Comparison of ENCODE assay signal across 1 cellular context in the genomic region with DNA sequence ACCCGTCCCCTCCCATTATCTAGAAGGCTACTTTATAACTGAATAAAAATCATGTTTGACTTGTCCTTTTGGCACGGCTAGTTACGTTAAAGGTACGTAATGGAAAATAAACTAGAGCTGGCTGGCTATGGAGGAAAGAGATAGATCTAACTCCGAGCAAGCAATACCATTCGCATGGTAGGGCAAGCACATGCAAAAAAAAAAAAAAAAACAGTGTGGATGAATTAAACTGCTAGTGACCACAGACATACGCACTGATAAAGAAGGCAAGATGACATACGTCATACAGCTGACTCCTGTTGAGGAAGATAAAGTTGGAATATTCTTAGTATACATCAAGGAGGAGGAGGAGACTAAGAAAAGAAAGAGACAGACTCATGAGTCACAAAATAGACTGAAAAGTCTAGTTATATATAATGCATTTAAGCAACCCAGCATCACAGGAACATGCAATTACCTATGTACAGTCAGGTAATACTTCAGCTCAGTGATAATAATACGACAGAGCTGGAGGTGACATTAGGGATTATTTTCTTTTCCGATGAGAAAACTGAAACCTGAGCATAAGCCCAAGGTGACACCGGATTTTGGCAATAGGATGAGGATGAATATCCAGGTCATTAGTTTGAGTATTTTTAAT.
TF ChIP-seq lines count a peak whose summit lies in the region.

No MANE protein-coding gene starts in this region.

TF ChIP-seq in K562, 482 proteins besides CTCF, POLR2A, EP300 and RAD21 (continued from another document and continues in another):
- TF ChIP-seq, protein P1, sequence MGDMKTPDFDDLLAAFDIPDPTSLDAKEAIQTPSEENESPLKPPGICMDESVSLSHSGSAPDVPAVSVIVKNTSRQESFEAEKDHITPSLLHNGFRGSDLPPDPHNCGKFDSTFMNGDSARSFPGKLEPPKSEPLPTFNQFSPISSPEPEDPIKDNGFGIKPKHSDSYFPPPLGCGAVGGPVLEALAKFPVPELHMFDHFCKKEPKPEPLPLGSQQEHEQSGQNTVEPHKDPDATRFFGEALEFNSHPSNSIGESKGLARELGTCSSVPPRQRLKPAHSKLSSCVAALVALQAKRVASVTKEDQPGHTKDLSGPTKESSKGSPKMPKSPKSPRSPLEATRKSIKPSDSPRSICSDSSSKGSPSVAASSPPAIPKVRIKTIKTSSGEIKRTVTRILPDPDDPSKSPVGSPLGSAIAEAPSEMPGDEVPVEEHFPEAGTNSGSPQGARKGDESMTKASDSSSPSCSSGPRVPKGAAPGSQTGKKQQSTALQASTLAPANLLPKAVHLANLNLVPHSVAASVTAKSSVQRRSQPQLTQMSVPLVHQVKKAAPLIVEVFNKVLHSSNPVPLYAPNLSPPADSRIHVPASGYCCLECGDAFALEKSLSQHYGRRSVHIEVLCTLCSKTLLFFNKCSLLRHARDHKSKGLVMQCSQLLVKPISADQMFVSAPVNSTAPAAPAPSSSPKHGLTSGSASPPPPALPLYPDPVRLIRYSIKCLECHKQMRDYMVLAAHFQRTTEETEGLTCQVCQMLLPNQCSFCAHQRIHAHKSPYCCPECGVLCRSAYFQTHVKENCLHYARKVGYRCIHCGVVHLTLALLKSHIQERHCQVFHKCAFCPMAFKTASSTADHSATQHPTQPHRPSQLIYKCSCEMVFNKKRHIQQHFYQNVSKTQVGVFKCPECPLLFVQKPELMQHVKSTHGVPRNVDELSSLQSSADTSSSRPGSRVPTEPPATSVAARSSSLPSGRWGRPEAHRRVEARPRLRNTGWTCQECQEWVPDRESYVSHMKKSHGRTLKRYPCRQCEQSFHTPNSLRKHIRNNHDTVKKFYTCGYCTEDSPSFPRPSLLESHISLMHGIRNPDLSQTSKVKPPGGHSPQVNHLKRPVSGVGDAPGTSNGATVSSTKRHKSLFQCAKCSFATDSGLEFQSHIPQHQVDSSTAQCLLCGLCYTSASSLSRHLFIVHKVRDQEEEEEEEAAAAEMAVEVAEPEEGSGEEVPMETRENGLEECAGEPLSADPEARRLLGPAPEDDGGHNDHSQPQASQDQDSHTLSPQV (IDR thresholded peaks at IDR 0.05): 0 out of 2 replicates have a peak, but pooled peaks have one; percentile 36
- TF ChIP-seq RAD51 (IDR thresholded peaks at IDR 0.05; ENCODE audit: borderline replicate concordance, low read depth) (no peak), ETS2 (tag; IDR thresholded peaks at IDR 0.05; ENCODE audit: borderline replicate concordance, poor library complexity, severe bottlenecking) (no peak), ZNF239 (CRISPR knock-in tag; IDR thresholded peaks at IDR 0.05) (peak; percentile 81), STAG1 (CRISPR knock-in tag; IDR thresholded peaks at IDR 0.05; ENCODE audit: borderline replicate concordance) (no peak), ZBED1 (IDR thresholded peaks at IDR 0.05) (no peak), TAF9B (IDR thresholded peaks at IDR 0.05; ENCODE audit: partially characterized antibody) (peak; percentile 63), GATA2 (CRISPR knock-in tag; IDR thresholded peaks at IDR 0.05) (peak; percentile 78), SMARCA4 (IDR thresholded peaks at IDR 0.05) (peak; percentile 96), FOXM1 (IDR thresholded peaks at IDR 0.05; ENCODE audit: low read depth) (peak; percentile 80), FOXM1 (CRISPR knock-in tag; IDR thresholded peaks at IDR 0.05; ENCODE audit: low read depth) (no peak), ZNF584 (CRISPR knock-in tag; IDR thresholded peaks at IDR 0.05; ENCODE audit: low read depth) (no peak), NBN (IDR thresholded peaks at IDR 0.05; ENCODE audit: low read depth) (peak; percentile 92), ZBTB7A (IDR thresholded peaks at IDR 0.05; ENCODE audit: borderline replicate concordance, control insufficient read depth, low read depth, low read length) (no peak), PTRF (tag; IDR thresholded peaks at IDR 0.05) (no peak), ZNF140 (CRISPR knock-in tag; IDR thresholded peaks at IDR 0.05) (no peak), CXXC5 (CRISPR knock-in tag; IDR thresholded peaks at IDR 0.05) (peak; percentile 69), CBX1 (IDR thresholded peaks at IDR 0.05; ENCODE audit: low read depth) (no peak), CHD4 (IDR thresholded peaks at IDR 0.05; ENCODE audit: insufficient read depth, insufficient replicate concordance, low read depth, low read length, poor library complexity, severe bottlenecking) (no peak), ZNF384 (IDR thresholded peaks at IDR 0.05; ENCODE audit: low read depth, low read length) (peak; percentile 98), ZKSCAN8 (CRISPR knock-in tag; IDR thresholded peaks at IDR 0.05) (no peak), MEF2A (IDR thresholded peaks at IDR 0.05; ENCODE audit: control insufficient read depth, low read depth, low read length) (peak; percentile 28; the same call in 1 of the 2 replicates), SOX6 (IDR thresholded peaks at IDR 0.05) (peak; percentile 78), ZNF175 (CRISPR knock-in tag; IDR thresholded peaks at IDR 0.05; ENCODE audit: low read depth) (0 out of 2 replicates have a peak, but pooled peaks have one; percentile 45), ZNF778 (CRISPR knock-in tag; IDR thresholded peaks at IDR 0.05) (no peak), NFATC3 (IDR thresholded peaks at IDR 0.05) (peak; percentile 86; the same call in 1 of the 2 replicates), ZNF644 (tag; IDR thresholded peaks at IDR 0.05; ENCODE audit: low read depth) (peak; percentile 69; the same call in 1 of the 2 replicates), HDAC1 (IDR thresholded peaks at IDR 0.05) (peak in 1 of 2 experiments; percentile 69; a peak in 2 of 4 replicates)
- TF ChIP-seq, protein P2, sequence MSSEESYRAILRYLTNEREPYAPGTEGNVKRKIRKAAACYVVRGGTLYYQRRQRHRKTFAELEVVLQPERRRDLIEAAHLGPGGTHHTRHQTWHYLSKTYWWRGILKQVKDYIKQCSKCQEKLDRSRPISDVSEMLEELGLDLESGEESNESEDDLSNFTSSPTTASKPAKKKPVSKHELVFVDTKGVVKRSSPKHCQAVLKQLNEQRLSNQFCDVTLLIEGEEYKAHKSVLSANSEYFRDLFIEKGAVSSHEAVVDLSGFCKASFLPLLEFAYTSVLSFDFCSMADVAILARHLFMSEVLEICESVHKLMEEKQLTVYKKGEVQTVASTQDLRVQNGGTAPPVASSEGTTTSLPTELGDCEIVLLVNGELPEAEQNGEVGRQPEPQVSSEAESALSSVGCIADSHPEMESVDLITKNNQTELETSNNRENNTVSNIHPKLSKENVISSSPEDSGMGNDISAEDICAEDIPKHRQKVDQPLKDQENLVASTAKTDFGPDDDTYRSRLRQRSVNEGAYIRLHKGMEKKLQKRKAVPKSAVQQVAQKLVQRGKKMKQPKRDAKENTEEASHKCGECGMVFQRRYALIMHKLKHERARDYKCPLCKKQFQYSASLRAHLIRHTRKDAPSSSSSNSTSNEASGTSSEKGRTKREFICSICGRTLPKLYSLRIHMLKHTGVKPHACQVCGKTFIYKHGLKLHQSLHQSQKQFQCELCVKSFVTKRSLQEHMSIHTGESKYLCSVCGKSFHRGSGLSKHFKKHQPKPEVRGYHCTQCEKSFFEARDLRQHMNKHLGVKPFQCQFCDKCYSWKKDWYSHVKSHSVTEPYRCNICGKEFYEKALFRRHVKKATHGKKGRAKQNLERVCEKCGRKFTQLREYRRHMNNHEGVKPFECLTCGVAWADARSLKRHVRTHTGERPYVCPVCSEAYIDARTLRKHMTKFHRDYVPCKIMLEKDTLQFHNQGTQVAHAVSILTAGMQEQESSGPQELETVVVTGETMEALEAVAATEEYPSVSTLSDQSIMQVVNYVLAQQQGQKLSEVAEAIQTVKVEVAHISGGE (CRISPR knock-in tag; IDR thresholded peaks at IDR 0.05): peak in 1 of 3 experiments; percentile 60; a peak in 1 of 6 replicates
- TF ChIP-seq, protein P3, sequence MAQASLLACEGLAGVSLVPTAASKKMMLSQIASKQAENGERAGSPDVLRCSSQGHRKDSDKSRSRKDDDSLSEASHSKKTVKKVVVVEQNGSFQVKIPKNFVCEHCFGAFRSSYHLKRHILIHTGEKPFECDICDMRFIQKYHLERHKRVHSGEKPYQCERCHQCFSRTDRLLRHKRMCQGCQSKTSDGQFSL (CRISPR knock-in tag; IDR thresholded peaks at IDR 0.05): no peak
- TF ChIP-seq, protein P3 (tag; IDR thresholded peaks at IDR 0.05): no peak
- TF ChIP-seq, protein P4, sequence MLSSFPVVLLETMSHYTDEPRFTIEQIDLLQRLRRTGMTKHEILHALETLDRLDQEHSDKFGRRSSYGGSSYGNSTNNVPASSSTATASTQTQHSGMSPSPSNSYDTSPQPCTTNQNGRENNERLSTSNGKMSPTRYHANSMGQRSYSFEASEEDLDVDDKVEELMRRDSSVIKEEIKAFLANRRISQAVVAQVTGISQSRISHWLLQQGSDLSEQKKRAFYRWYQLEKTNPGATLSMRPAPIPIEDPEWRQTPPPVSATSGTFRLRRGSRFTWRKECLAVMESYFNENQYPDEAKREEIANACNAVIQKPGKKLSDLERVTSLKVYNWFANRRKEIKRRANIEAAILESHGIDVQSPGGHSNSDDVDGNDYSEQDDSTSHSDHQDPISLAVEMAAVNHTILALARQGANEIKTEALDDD (IDR thresholded peaks at IDR 0.05): peak; percentile 88
- TF ChIP-seq, protein P5, sequence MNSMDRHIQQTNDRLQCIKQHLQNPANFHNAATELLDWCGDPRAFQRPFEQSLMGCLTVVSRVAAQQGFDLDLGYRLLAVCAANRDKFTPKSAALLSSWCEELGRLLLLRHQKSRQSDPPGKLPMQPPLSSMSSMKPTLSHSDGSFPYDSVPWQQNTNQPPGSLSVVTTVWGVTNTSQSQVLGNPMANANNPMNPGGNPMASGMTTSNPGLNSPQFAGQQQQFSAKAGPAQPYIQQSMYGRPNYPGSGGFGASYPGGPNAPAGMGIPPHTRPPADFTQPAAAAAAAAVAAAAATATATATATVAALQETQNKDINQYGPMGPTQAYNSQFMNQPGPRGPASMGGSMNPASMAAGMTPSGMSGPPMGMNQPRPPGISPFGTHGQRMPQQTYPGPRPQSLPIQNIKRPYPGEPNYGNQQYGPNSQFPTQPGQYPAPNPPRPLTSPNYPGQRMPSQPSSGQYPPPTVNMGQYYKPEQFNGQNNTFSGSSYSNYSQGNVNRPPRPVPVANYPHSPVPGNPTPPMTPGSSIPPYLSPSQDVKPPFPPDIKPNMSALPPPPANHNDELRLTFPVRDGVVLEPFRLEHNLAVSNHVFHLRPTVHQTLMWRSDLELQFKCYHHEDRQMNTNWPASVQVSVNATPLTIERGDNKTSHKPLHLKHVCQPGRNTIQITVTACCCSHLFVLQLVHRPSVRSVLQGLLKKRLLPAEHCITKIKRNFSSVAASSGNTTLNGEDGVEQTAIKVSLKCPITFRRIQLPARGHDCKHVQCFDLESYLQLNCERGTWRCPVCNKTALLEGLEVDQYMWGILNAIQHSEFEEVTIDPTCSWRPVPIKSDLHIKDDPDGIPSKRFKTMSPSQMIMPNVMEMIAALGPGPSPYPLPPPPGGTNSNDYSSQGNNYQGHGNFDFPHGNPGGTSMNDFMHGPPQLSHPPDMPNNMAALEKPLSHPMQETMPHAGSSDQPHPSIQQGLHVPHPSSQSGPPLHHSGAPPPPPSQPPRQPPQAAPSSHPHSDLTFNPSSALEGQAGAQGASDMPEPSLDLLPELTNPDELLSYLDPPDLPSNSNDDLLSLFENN (IDR thresholded peaks at IDR 0.05; ENCODE audit: low read depth in 2 of 2, low read length in 2 of 2): peak in 1 of 2 experiments; percentile 32; a peak in 1 of 4 replicates
- TF ChIP-seq, protein P6, sequence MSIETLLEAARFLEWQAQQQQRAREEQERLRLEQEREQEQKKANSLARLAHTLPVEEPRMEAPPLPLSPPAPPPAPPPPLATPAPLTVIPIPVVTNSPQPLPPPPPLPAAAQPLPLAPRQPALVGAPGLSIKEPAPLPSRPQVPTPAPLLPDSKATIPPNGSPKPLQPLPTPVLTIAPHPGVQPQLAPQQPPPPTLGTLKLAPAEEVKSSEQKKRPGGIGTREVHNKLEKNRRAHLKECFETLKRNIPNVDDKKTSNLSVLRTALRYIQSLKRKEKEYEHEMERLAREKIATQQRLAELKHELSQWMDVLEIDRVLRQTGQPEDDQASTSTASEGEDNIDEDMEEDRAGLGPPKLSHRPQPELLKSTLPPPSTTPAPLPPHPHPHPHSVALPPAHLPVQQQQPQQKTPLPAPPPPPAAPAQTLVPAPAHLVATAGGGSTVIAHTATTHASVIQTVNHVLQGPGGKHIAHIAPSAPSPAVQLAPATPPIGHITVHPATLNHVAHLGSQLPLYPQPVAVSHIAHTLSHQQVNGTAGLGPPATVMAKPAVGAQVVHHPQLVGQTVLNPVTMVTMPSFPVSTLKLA (conservative IDR thresholded peaks at IDR 0.05): peak; percentile 36 to 73; a peak in 2 of 4 replicates
- TF ChIP-seq, protein P7, sequence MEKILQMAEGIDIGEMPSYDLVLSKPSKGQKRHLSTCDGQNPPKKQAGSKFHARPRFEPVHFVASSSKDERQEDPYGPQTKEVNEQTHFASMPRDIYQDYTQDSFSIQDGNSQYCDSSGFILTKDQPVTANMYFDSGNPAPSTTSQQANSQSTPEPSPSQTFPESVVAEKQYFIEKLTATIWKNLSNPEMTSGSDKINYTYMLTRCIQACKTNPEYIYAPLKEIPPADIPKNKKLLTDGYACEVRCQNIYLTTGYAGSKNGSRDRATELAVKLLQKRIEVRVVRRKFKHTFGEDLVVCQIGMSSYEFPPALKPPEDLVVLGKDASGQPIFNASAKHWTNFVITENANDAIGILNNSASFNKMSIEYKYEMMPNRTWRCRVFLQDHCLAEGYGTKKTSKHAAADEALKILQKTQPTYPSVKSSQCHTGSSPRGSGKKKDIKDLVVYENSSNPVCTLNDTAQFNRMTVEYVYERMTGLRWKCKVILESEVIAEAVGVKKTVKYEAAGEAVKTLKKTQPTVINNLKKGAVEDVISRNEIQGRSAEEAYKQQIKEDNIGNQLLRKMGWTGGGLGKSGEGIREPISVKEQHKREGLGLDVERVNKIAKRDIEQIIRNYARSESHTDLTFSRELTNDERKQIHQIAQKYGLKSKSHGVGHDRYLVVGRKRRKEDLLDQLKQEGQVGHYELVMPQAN (IDR thresholded peaks at IDR 0.05; ENCODE audit: borderline replicate concordance): no peak
- TF ChIP-seq, protein P8, sequence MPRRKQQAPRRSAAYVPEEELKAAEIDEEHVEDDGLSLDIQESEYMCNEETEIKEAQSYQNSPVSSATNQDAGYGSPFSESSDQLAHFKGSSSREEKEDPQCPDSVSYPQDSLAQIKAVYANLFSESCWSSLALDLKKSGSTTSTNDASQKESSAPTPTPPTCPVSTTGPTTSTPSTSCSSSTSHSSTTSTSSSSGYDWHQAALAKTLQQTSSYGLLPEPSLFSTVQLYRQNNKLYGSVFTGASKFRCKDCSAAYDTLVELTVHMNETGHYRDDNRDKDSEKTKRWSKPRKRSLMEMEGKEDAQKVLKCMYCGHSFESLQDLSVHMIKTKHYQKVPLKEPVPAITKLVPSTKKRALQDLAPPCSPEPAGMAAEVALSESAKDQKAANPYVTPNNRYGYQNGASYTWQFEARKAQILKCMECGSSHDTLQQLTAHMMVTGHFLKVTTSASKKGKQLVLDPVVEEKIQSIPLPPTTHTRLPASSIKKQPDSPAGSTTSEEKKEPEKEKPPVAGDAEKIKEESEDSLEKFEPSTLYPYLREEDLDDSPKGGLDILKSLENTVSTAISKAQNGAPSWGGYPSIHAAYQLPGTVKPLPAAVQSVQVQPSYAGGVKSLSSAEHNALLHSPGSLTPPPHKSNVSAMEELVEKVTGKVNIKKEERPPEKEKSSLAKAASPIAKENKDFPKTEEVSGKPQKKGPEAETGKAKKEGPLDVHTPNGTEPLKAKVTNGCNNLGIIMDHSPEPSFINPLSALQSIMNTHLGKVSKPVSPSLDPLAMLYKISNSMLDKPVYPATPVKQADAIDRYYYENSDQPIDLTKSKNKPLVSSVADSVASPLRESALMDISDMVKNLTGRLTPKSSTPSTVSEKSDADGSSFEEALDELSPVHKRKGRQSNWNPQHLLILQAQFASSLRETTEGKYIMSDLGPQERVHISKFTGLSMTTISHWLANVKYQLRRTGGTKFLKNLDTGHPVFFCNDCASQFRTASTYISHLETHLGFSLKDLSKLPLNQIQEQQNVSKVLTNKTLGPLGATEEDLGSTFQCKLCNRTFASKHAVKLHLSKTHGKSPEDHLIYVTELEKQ (CRISPR knock-in tag; IDR thresholded peaks at IDR 0.05): no peak
